In genomic region chr2:102245266-102246151, GRCh38 we compare ENCODE assay signal across 1 cellular context.
TF ChIP-seq lines count a peak whose summit lies in the region.

No MANE protein-coding gene starts in this region.

TF ChIP-seq in endothelial cell of umbilical vein, 7 proteins besides CTCF, POLR2A, EP300 and RAD21:
- TF ChIP-seq JUN (IDR thresholded peaks at IDR 0.05; ENCODE audit: borderline replicate concordance, insufficient read depth, insufficient read length, low read depth), result no peak
- TF ChIP-seq FOS (IDR thresholded peaks at IDR 0.05; ENCODE audit: borderline replicate concordance, insufficient read depth, low read length), result no peak
- TF ChIP-seq EZH2 (IDR thresholded peaks at IDR 0.05; ENCODE audit: borderline replicate concordance, low read depth, low read length, severe bottlenecking), result no peak
- no peak for TF ChIP-seq GATA2 (IDR thresholded peaks at IDR 0.05; ENCODE audit: insufficient read depth, insufficient read length, low read depth, low read length)
- no peak for TF ChIP-seq POLR2AphosphoS5 (IDR thresholded peaks at IDR 0.05; ENCODE audit: insufficient read depth, low read depth, low read length)
- no peak for TF ChIP-seq MYC (IDR thresholded peaks at IDR 0.05; ENCODE audit: low read depth, low read length)
- TF ChIP-seq MAX (IDR thresholded peaks at IDR 0.05; ENCODE audit: insufficient read depth, insufficient read length), result no peak
